ENCODE assay signal across 17 cellular contexts in genomic region chr10:30835146-30835545, GRCh38.
"Had no signal": no experiment of that assay in that cellular context is flagged by ENCODE, and none has a peak within 500 bp of the region (broad histone marks: within the 10 kb centered on the region; RNA-seq: fewer than 3 reads in every experiment).

No MANE protein-coding gene starts in this region.

- H3K9me3 Mint-ChIP-seq: effector memory CD8-positive, alpha-beta T cell; naive thymus-derived CD8-positive, alpha-beta T cell had no signal

- H3K4me3 Mint-ChIP-seq: effector memory CD8-positive, alpha-beta T cell; naive thymus-derived CD8-positive, alpha-beta T cell; neural crest cell; stimulated activated memory B cell treated with anti-CD40 and anti-IgM and Interleukin-4, amounts not matched to agents 10 μg/mL and 1 μg/mL and 100 μg/mL, for 72 hours had no signal

- H3K27ac Mint-ChIP-seq: effector memory CD8-positive, alpha-beta T cell; stimulated activated memory B cell treated with anti-CD40 and anti-IgM and Interleukin-4, amounts not matched to agents 10 μg/mL and 1 μg/mL and 100 μg/mL, for 72 hours had no signal

- H3K27ac ChIP-seq: esophagus squamous epithelium, parathyroid adenoma, prostate gland, right atrium auricular region, thoracic aorta had no signal

- H3K36me3 ChIP-seq: esophagus squamous epithelium, prostate gland, right atrium auricular region, thoracic aorta had no signal

- DNase-seq: caudate nucleus; cerebellar nuclear complex; cortex of kidney; effector memory CD8-positive, alpha-beta T cell; erythroblast; esophagus squamous epithelium; foreskin melanocyte; naive thymus-derived CD8-positive, alpha-beta T cell; stimulated activated CD4-positive, alpha-beta T cell treated with anti-CD3 and anti-CD28 coated beads, Interleukin-4, amount 100 ng/mL, for 4 hours; stimulated activated naive CD8-positive, alpha-beta T cell treated with anti-CD3 and anti-CD28 coated beads, Interleukin-15, Interleukin-2, amounts not matched to agents 100 U/mL and 50 U/mL, for 24 hours had no signal

- H3K9me3 ChIP-seq: esophagus squamous epithelium, prostate gland, right atrium auricular region, thoracic aorta had no signal

- H3K4me3 ChIP-seq: esophagus squamous epithelium, prostate gland, right atrium auricular region, thoracic aorta, tibial nerve had no signal

- H2AFZ ChIP-seq: parathyroid adenoma had no signal

- H3K4me1 ChIP-seq: parathyroid adenoma, prostate gland, right atrium auricular region had no signal

- H3K9ac ChIP-seq: parathyroid adenoma had no signal

- H3K27me3 ChIP-seq: esophagus squamous epithelium, right atrium auricular region, tibial nerve had no signal

- H3K27me3 Mint-ChIP-seq: effector memory CD8-positive, alpha-beta T cell; naive thymus-derived CD8-positive, alpha-beta T cell; stimulated activated memory B cell treated with anti-CD40 and anti-IgM and Interleukin-4, amounts not matched to agents 10 μg/mL and 1 μg/mL and 100 μg/mL, for 72 hours had no signal

- H3K36me3 Mint-ChIP-seq: naive thymus-derived CD8-positive, alpha-beta T cell; stimulated activated memory B cell treated with anti-CD40 and anti-IgM and Interleukin-4, amounts not matched to agents 10 μg/mL and 1 μg/mL and 100 μg/mL, for 72 hours had no signal

- H3K4me1 Mint-ChIP-seq: naive thymus-derived CD8-positive, alpha-beta T cell; stimulated activated memory B cell treated with anti-CD40 and anti-IgM and Interleukin-4, amounts not matched to agents 10 μg/mL and 1 μg/mL and 100 μg/mL, for 72 hours had no signal
